14 cellular contexts compared by ENCODE assay signal in genomic region chr12:29516431-29516875, GRCh38. TPM values are rescaled to one million over a fixed set of nuclear protein-coding genes. Genes with fewer than 3 reads are reported as not detected.
DNase-seq lines count a peak whose midpoint lies in the region; ATAC-seq, FAIRE-seq and TF ChIP-seq lines count a peak whose summit lies in the region.
"Had no signal": no experiment of that assay in that cellular context is flagged by ENCODE, and none has a peak within 500 bp of the region (broad histone marks: within the 10 kb centered on the region; RNA-seq: fewer than 3 reads in every experiment).

No MANE protein-coding gene starts in this region.

- FAIRE-seq in urothelium cell line (lab: Jason Lieb, UNC) = no peak

- H4K12ac ChIP-seq in trophoblast cell (ENCODE audit: low read depth, low read length) = no peak overlapping the region

- no peak overlapping the region for H2BK5ac ChIP-seq in trophoblast cell (ENCODE audit: low read depth, low read length, poor library complexity)

- H3K9me3 ChIP-seq in trophoblast cell (ENCODE audit: insufficient read depth, low read depth, low read length) = no peaks in the 10 kb centered on the region

- no peak overlapping the region for H3K18ac ChIP-seq in trophoblast cell (ENCODE audit: low read length)

- no peak overlapping the region for H3K4me2 ChIP-seq in trophoblast cell (ENCODE audit: low read length)

- H2AK5ac ChIP-seq in trophoblast cell (ENCODE audit: low read length) = no peak overlapping the region

- H4K8ac ChIP-seq in trophoblast cell (ENCODE audit: low read depth, low read length) = no peak overlapping the region

- no peak overlapping the region for H2BK12ac ChIP-seq in trophoblast cell (ENCODE audit: low read length)

- no peak overlapping the region for H4K91ac ChIP-seq in trophoblast cell (ENCODE audit: low read depth, low read length)

- no peaks in the 10 kb centered on the region for H3K36me3 ChIP-seq in trophoblast cell (ENCODE audit: control insufficient read depth in 1 of 2, insufficient read depth in 2 of 2, low read length in 2 of 2)

- no peaks in the 10 kb centered on the region for H3K79me1 ChIP-seq in trophoblast cell (ENCODE audit: low read length)

- no peak overlapping the region for H3K4ac ChIP-seq in trophoblast cell (ENCODE audit: low read depth, low read length)

- no peak overlapping the region for H2BK120ac ChIP-seq in trophoblast cell (ENCODE audit: insufficient read depth, low read length, poor library complexity)

- H3K27me3 ChIP-seq in trophoblast cell (ENCODE audit: insufficient read depth, low read length) = no peaks in the 10 kb centered on the region

- no peaks in the 10 kb centered on the region for H3K79me2 ChIP-seq in trophoblast cell (ENCODE audit: control insufficient read depth, insufficient read depth, low read length, poor library complexity)

- ATAC-seq in SK-N-SH treated with all-trans-retinoic acid at 6 μM for 48 hours = peak; percentile 41; the same call in 1 of the 3 replicates
- no peak for ATAC-seq in GM21381 (IDR thresholded peaks at IDR 0.05; ENCODE audit: unreplicated experiment)
- no peak for ATAC-seq in HG03095 (IDR thresholded peaks at IDR 0.05; ENCODE audit: unreplicated experiment)

- H3K4me1 ChIP-seq in trophoblast cell (ENCODE audit: control insufficient read depth in 1 of 2, insufficient read depth in 2 of 2, low read length in 2 of 2) = no peaks in the 10 kb centered on the region

- H3K23ac ChIP-seq in trophoblast cell (ENCODE audit: low read length) = no peak overlapping the region

- DNase-seq in HCEC 1CT = peak; percentile 71
- DNase-seq in fibroblast of peridontal ligament (ENCODE audit: extremely low read depth) = peak; percentile 50
- DNase-seq in urothelium cell line (ENCODE audit: low spot score) = peak; percentile 19
- no peak for DNase-seq in trophoblast cell
- DNase-seq: activated CD4-positive, alpha-beta T cell treated with anti-CD3 and anti-CD28 coated beads for 1 hour; KG1; NCI-H187; retina; Right ventricle myocardium superior; stimulated activated CD4-positive, alpha-beta T cell treated with anti-CD3 and anti-CD28 coated beads, Interleukin-1b, Interleukin-23, amount 100 ng/mL, for 48 hours had no signal

- H2AFZ ChIP-seq in trophoblast cell (ENCODE audit: insufficient read depth, low read length, poor library complexity) = no peak overlapping the region

- no CpG with 5 or more reads among the region's 2 CpGs for WGBS in trophoblast cell (ENCODE audit: extremely low coverage, insufficient coverage, insufficient read length)

- H3K4me3 ChIP-seq in trophoblast cell (ENCODE audit: low read depth, low read length) = no peak overlapping the region

- H3K27ac ChIP-seq in trophoblast cell (ENCODE audit: low read depth, low read length) = no peak overlapping the region

- no peak overlapping the region for H3K14ac ChIP-seq in trophoblast cell (ENCODE audit: low read length)

- H3K9ac ChIP-seq in trophoblast cell (ENCODE audit: low read length) = no peak overlapping the region

TF ChIP-seq in SK-N-SH treated with all-trans-retinoic acid at 6 μM for 48 hours, 23 proteins besides CTCF, POLR2A, EP300 and RAD21:
- TF ChIP-seq ZFP3 (CRISPR knock-in tag; IDR thresholded peaks at IDR 0.05) (peak; percentile 59; the same call in 1 of the 2 replicates), OSR1 (CRISPR knock-in tag; IDR thresholded peaks at IDR 0.05) (no peak), ARNTL (CRISPR knock-in tag; IDR thresholded peaks at IDR 0.05; ENCODE audit: borderline replicate concordance, low read depth) (no peak), RARB (CRISPR knock-in tag; IDR thresholded peaks at IDR 0.05) (no peak), ISL1 (CRISPR knock-in tag; IDR thresholded peaks at IDR 0.05) (peak; percentile 68; the same call in 1 of the 2 replicates), PPARA (CRISPR knock-in tag; IDR thresholded peaks at IDR 0.05; ENCODE audit: borderline replicate concordance) (no peak), SNAI2 (CRISPR knock-in tag; IDR thresholded peaks at IDR 0.05) (no peak), CSDC2 (CRISPR knock-in tag; IDR thresholded peaks at IDR 0.05) (0 out of 2 replicates have a peak, but pooled peaks have one; percentile 51)
- TF ChIP-seq, protein P1, sequence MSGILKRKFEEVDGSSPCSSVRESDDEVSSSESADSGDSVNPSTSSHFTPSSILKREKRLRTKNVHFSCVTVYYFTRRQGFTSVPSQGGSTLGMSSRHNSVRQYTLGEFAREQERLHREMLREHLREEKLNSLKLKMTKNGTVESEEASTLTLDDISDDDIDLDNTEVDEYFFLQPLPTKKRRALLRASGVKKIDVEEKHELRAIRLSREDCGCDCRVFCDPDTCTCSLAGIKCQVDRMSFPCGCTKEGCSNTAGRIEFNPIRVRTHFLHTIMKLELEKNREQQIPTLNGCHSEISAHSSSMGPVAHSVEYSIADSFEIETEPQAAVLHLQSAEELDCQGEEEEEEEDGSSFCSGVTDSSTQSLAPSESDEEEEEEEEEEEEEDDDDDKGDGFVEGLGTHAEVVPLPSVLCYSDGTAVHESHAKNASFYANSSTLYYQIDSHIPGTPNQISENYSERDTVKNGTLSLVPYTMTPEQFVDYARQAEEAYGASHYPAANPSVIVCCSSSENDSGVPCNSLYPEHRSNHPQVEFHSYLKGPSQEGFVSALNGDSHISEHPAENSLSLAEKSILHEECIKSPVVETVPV (CRISPR knock-in tag; IDR thresholded peaks at IDR 0.05) = no peak

RNA-seq across cellular contexts. Expression of gene OVCH1, which starts 19.0 kb away (rescaled TPM):
- polyA plus RNA-seq in trophoblast cell (2013) = 0.01 TPM in 1 of 2 replicates, not detected in the other
- polyA plus RNA-seq: liver had no signal

Comparison
In these comparisons a context has a peak if more than half of its experiments do, and no peak if none do; other contexts are left out.
1. DNase-seq: peak in HCEC 1CT (single experiment), fibroblast of peridontal ligament (single experiment) and urothelium cell line (single experiment); none in trophoblast cell (0 of 2).